ENCODE assay signal across 11 cellular contexts in genomic region chr18:27778441-27778840, GRCh38.
DNase-seq lines count a peak whose midpoint lies in the region; ATAC-seq, FAIRE-seq and TF ChIP-seq lines count a peak whose summit lies in the region.
"Had no signal": no experiment of that assay in that cellular context is flagged by ENCODE, and none has a peak within 500 bp of the region (broad histone marks: within the 10 kb centered on the region; RNA-seq: fewer than 3 reads in every experiment).

No MANE protein-coding gene starts in this region.

- no peak overlapping the region for H3K4me3 Mint-ChIP-seq in stimulated activated naive CD8-positive, alpha-beta T cell treated with anti-CD3 and anti-CD28 coated beads, Interleukin-15, amount 100 ng/mL, for 72 hours

- no peak for TF ChIP-seq POLR2A in A549 (IDR thresholded peaks at IDR 0.05; ENCODE audit: low read length)

- H3K4me1 ChIP-seq in A549 (no peaks in the 10 kb centered on the region), right atrium auricular region (no peaks in the 10 kb centered on the region)
- H3K4me1 ChIP-seq: esophagus muscularis mucosa, prostate gland, stomach had no signal

- TF ChIP-seq EP300 in A549 (IDR thresholded peaks at IDR 0.05) = no peak

- POLR2A ChIA-PET in A549 (lab: Yijun Ruan, JAX) = no interaction called here

- no peaks in the 10 kb centered on the region for H3K9me3 ChIP-seq in A549
- H3K9me3 ChIP-seq in right atrium auricular region = no peaks in the 10 kb centered on the region
- H3K9me3 ChIP-seq: esophagus muscularis mucosa, prostate gland, stomach had no signal

- H3K27ac ChIP-seq in A549 (no peak overlapping the region), VCaP (no peak overlapping the region), right atrium auricular region (no peak overlapping the region)
- H3K27ac ChIP-seq: esophagus muscularis mucosa, prostate gland, stomach had no signal

- CTCF ChIA-PET in A549 (lab: Yijun Ruan, JAX) = interaction anchor here (1.3 kb wide), 1 partner anchor 280 kb away, joined by 3 read pairs; no protein-coding TSS in a partner anchor

- no peak overlapping the region for H3K4me2 ChIP-seq in A549

- H3K4me3 ChIP-seq in A549 = no peak overlapping the region
- no peak overlapping the region for H3K4me3 ChIP-seq in right atrium auricular region
- H3K4me3 ChIP-seq: esophagus muscularis mucosa, prostate gland, stomach had no signal

- DNase-seq in A549 (ENCODE audit: low read depth in 1 of 2, low spot score in 1 of 2) (peak in 1 of 2 experiments; percentile 6), HTR-8/SVneo (ENCODE audit: insufficient read length, low spot score) (peak; percentile 5), right atrium auricular region (ENCODE audit: low spot score) (no peak), activated gamma-delta T cell (lab: John Stamatoyannopoulos, UW) (no peak), COLO829 (ENCODE audit: low spot score) (no peak)
- DNase-seq in stimulated activated naive CD8-positive, alpha-beta T cell treated with anti-CD3 and anti-CD28 coated beads, Interleukin-15, amount 100 ng/mL, for 72 hours = no peak
- DNase-seq: stomach had no signal

- peak; percentile 30; the same call in 1 of the 3 replicates for TF ChIP-seq CTCF in A549 (IDR thresholded peaks at IDR 0.05)
- peak; percentile 83 for TF ChIP-seq CTCF in VCaP (conservative IDR thresholded peaks at IDR 0.05)
- peak; percentile 16 to 67 for TF ChIP-seq CTCF in right atrium auricular region (IDR thresholded peaks at IDR 0.05)

- H3K27ac Mint-ChIP-seq in stimulated activated naive CD8-positive, alpha-beta T cell treated with anti-CD3 and anti-CD28 coated beads, Interleukin-15, amount 100 ng/mL, for 72 hours = no peak overlapping the region

- WGBS in A549 (ENCODE audit: missing lambda C conversion rate) = 0% methylated on average over 2 of the region's 2 CpGs

- FAIRE-seq in A549 (lab: Jason Lieb, UNC) (no peak), HTR-8/SVneo (lab: Jason Lieb, UNC) (no peak)

- no peaks in the 10 kb centered on the region for H3K27me3 ChIP-seq in right atrium auricular region
- H3K27me3 ChIP-seq: esophagus muscularis mucosa, stomach had no signal

- TF ChIP-seq RAD21 in A549 (conservative IDR thresholded peaks at IDR 0.05 in 1 of 2, IDR thresholded peaks at IDR 0.05 in 1 of 2) = peak; percentile 30 to 48; a peak in 3 of 5 replicates

- peaks cover 11 to 14% of the 10 kb centered on the region in 2 donors for H3K9me3 Mint-ChIP-seq in stimulated activated naive CD8-positive, alpha-beta T cell treated with anti-CD3 and anti-CD28 coated beads, Interleukin-15, amount 100 ng/mL, for 72 hours

- H3K27me3 Mint-ChIP-seq in stimulated activated naive CD8-positive, alpha-beta T cell treated with anti-CD3 and anti-CD28 coated beads, Interleukin-15, amount 100 ng/mL, for 72 hours = no peaks in the 10 kb centered on the region

- no peaks in the 10 kb centered on the region for H3K36me3 ChIP-seq in right atrium auricular region
- H3K36me3 ChIP-seq: esophagus muscularis mucosa, prostate gland, stomach had no signal

- H3K4me1 Mint-ChIP-seq in stimulated activated naive CD8-positive, alpha-beta T cell treated with anti-CD3 and anti-CD28 coated beads, Interleukin-15, amount 100 ng/mL, for 72 hours = no peaks in the 10 kb centered on the region

- peak in 1 of 2 experiments; percentile 48; a peak in 2 of 6 replicates for ATAC-seq in A549
- ATAC-seq in stimulated activated naive CD8-positive, alpha-beta T cell treated with anti-CD3 and anti-CD28 coated beads, Interleukin-15, amount 100 ng/mL, for 72 hours = no peak
- ATAC-seq in GM18907 (IDR thresholded peaks at IDR 0.05; ENCODE audit: unreplicated experiment) = no peak

TF ChIP-seq in A549, 52 proteins besides CTCF, POLR2A, EP300 and RAD21:
- no peak for TF ChIP-seq KDM1A (IDR thresholded peaks at IDR 0.05; ENCODE audit: low read depth)
- TF ChIP-seq SMC3 (IDR thresholded peaks at IDR 0.05) = peak; percentile 15; the same call in 1 of the 3 replicates

Comparison
In these comparisons a context has a peak if more than half of its experiments do, and no peak if none do; other contexts are left out.
1. CTCF ChIP-seq: peak in every context shown above with its lines; median percentile 83 in VCaP; 42 in right atrium auricular region; 30 in A549.